Comparison of ENCODE assay signal across 8 cellular contexts in genomic region chr16:68083861-68084503, GRCh38. TPM values are rescaled to one million over a fixed set of nuclear protein-coding genes. Genes with fewer than 3 reads are reported as not detected.
DNase-seq lines count a peak whose midpoint lies in the region; ATAC-seq lines count a peak whose summit lies in the region.

No MANE protein-coding gene starts in this region.

- peak overlapping the region; percentile 76 for H3K4me3 Mint-ChIP-seq in activated CD8-positive, alpha-beta memory T cell treated with anti-CD3 and anti-CD28 coated beads, Interleukin-2, amount 10 ng/mL, durations not matched to agents 7 days and 5 days
- H3K4me3 Mint-ChIP-seq in activated CD4-positive, alpha-beta memory T cell treated with anti-CD3 and anti-CD28 coated beads for 36 hours, result peak overlapping the region; percentile 79

- CTCF ChIA-PET in activated CD8-positive, alpha-beta memory T cell treated with anti-CD3 and anti-CD28 coated beads, Interleukin-2, amount 10 ng/mL, durations not matched to agents 7 days and 5 days (lab: Charles Lee), result interaction anchor here (0.7 to 10.6 kb wide), 9 partner anchors 10 to 268 kb away, joined by 3 to 211 read pairs (median 4); no protein-coding TSS in a partner anchor
- CTCF ChIA-PET in activated CD4-positive, alpha-beta memory T cell treated with anti-CD3 and anti-CD28 coated beads for 36 hours (lab: Charles Lee), result interaction anchor here (1.3 to 3.6 kb wide), 9 partner anchors 9 to 268 kb away, joined by 5 to 19 read pairs (median 7); no protein-coding TSS in a partner anchor

- no peak for ATAC-seq in activated CD8-positive, alpha-beta memory T cell treated with anti-CD3 and anti-CD28 coated beads, Interleukin-2, amount 10 ng/mL, durations not matched to agents 7 days and 5 days
- ATAC-seq in right cardiac atrium (peak; percentile 0), GM21367 (IDR thresholded peaks at IDR 0.05; ENCODE audit: unreplicated experiment) (no peak), HG02759 (IDR thresholded peaks at IDR 0.05; ENCODE audit: unreplicated experiment) (no peak)

- H3K4me3 ChIP-seq in right cardiac atrium (ENCODE audit: low read length) (peak overlapping the region; percentile 49), skeletal muscle tissue (ENCODE audit: low read length in 3 of 3) (peak overlapping the region; percentile 73 to 95 (median 84))

- no peaks in the 10 kb centered on the region for H3K36me3 ChIP-seq in skeletal muscle tissue (ENCODE audit: control insufficient read depth in 3 of 3, insufficient read depth in 3 of 3, low read length in 3 of 3)

- H3K9me3 ChIP-seq in right cardiac atrium (ENCODE audit: control insufficient read depth, low read length), result no peaks in the 10 kb centered on the region
- H3K9me3 ChIP-seq in skeletal muscle tissue (ENCODE audit: control insufficient read depth in 3 of 3, low read length in 3 of 3), result no peaks in the 10 kb centered on the region

- H3K27ac ChIP-seq in right cardiac atrium (ENCODE audit: low read length) (peak overlapping the region; percentile 98), skeletal muscle tissue (ENCODE audit: low read depth, low read length) (peak overlapping the region; percentile 91)

- H3K27me3 ChIP-seq in right cardiac atrium (ENCODE audit: control insufficient read depth, insufficient read depth), result no peaks in the 10 kb centered on the region
- no peaks in the 10 kb centered on the region for H3K27me3 ChIP-seq in skeletal muscle tissue (ENCODE audit: control insufficient read depth in 3 of 3, insufficient read depth in 3 of 3, low read length in 3 of 3)

- no peaks in the 10 kb centered on the region for H3K9me3 Mint-ChIP-seq in activated CD8-positive, alpha-beta memory T cell treated with anti-CD3 and anti-CD28 coated beads, Interleukin-2, amount 10 ng/mL, durations not matched to agents 7 days and 5 days (ENCODE audit: low read depth)
- H3K9me3 Mint-ChIP-seq in activated CD4-positive, alpha-beta memory T cell treated with anti-CD3 and anti-CD28 coated beads for 36 hours, result no peaks in the 10 kb centered on the region

- DNase-seq in activated CD8-positive, alpha-beta memory T cell treated with anti-CD3 and anti-CD28 coated beads, Interleukin-2, amount 10 ng/mL, durations not matched to agents 7 days and 5 days, result no peak
- no peak for DNase-seq in activated CD8-positive, alpha-beta memory T cell treated with anti-CD3 and anti-CD28 coated beads, Interleukin-2, amount 50 U/mL, for 48 hours
- DNase-seq in activated CD4-positive, alpha-beta memory T cell treated with anti-CD3 and anti-CD28 coated beads for 36 hours, result no peak
- DNase-seq in right cardiac atrium, result no peak
- no peak for DNase-seq in activated CD4-positive, CD25-positive, alpha-beta regulatory T cell treated with anti-CD3 and anti-CD28 coated beads, Interleukin-2, amount 50 U/mL, for 72 hours

- POLR2A ChIA-PET in activated CD4-positive, alpha-beta memory T cell treated with anti-CD3 and anti-CD28 coated beads for 36 hours (lab: Charles Lee), result interaction anchor here (1.1 to 2.3 kb wide), 5 partner anchors 9 to 250 kb away, joined by 3 to 23 read pairs (median 10); partner anchors contain the start of gene SLC7A6

- H3K4me1 Mint-ChIP-seq in activated CD8-positive, alpha-beta memory T cell treated with anti-CD3 and anti-CD28 coated beads, Interleukin-2, amount 10 ng/mL, durations not matched to agents 7 days and 5 days, result peaks cover 63% of the 10 kb centered on the region
- H3K4me1 Mint-ChIP-seq in activated CD4-positive, alpha-beta memory T cell treated with anti-CD3 and anti-CD28 coated beads for 36 hours (ENCODE audit: low read depth), result peaks cover 64% of the 10 kb centered on the region

- H3K9ac ChIP-seq in skeletal muscle tissue (ENCODE audit: low read depth in 1 of 3, low read length in 3 of 3), result peak overlapping the region; percentile 74 to 97 (median 92)

- no peaks in the 10 kb centered on the region for H3K27me3 Mint-ChIP-seq in activated CD8-positive, alpha-beta memory T cell treated with anti-CD3 and anti-CD28 coated beads, Interleukin-2, amount 10 ng/mL, durations not matched to agents 7 days and 5 days
- no peaks in the 10 kb centered on the region for H3K27me3 Mint-ChIP-seq in activated CD4-positive, alpha-beta memory T cell treated with anti-CD3 and anti-CD28 coated beads for 36 hours

- H3K4me1 ChIP-seq in right cardiac atrium (ENCODE audit: control insufficient read depth, insufficient read depth, low read length) (peaks cover 17% of the 10 kb centered on the region), skeletal muscle tissue (ENCODE audit: control insufficient read depth in 3 of 3, insufficient read depth in 3 of 3, low read length in 3 of 3) (peaks cover 57 to 65% (median 60%) of the 10 kb centered on the region in 3 donors)

- H3K36me3 Mint-ChIP-seq in activated CD8-positive, alpha-beta memory T cell treated with anti-CD3 and anti-CD28 coated beads, Interleukin-2, amount 10 ng/mL, durations not matched to agents 7 days and 5 days, result peaks cover 18% of the 10 kb centered on the region
- H3K36me3 Mint-ChIP-seq in activated CD4-positive, alpha-beta memory T cell treated with anti-CD3 and anti-CD28 coated beads for 36 hours, result peaks cover 7% of the 10 kb centered on the region

- intact Hi-C loops in activated CD4-positive, alpha-beta memory T cell treated with anti-CD3 and anti-CD28 coated beads for 36 hours (cut with micrococcal nuclease), result loop anchor here (2.0 to 10.0 kb wide), 6 partner anchors 13 to 909 kb away; partner anchors contain the start of genes DPEP2, NOL3, PRMT7 and PSMB10
- intact Hi-C loops in right cardiac atrium (cut with DNase I), result no loop called here

- H3K27ac Mint-ChIP-seq in activated CD8-positive, alpha-beta memory T cell treated with anti-CD3 and anti-CD28 coated beads, Interleukin-2, amount 10 ng/mL, durations not matched to agents 7 days and 5 days, result peak overlapping the region; percentile 91
- peak overlapping the region; percentile 98 for H3K27ac Mint-ChIP-seq in activated CD4-positive, alpha-beta memory T cell treated with anti-CD3 and anti-CD28 coated beads for 36 hours

- 34% methylated on average over 21 of the region's 21 CpGs for WGBS in right cardiac atrium

RNA-seq across cellular contexts. Expression of gene NFATC3, which starts 1.2 kb away (rescaled TPM):
- 100 to 1,000 TPM; 176 to 183 TPM for total RNA-seq in activated CD8-positive, alpha-beta memory T cell treated with anti-CD3 and anti-CD28 coated beads, Interleukin-2, amount 10 ng/mL, durations not matched to agents 7 days and 5 days
- 10 to 100 TPM; 83.4 to 85.2 TPM for total RNA-seq in activated CD4-positive, alpha-beta memory T cell treated with anti-CD3 and anti-CD28 coated beads for 36 hours
- 10 to 100 TPM; 28.7 to 34.7 (median 33.6) TPM for total RNA-seq in right cardiac atrium
- polyA plus RNA-seq in right cardiac atrium, result 8.1 TPM
- total RNA-seq in skeletal muscle tissue, result 29.2 TPM

Comparison
In these comparisons a context has a peak if more than half of its experiments do, and no peak if none do; other contexts are left out.
1. ATAC-seq: peak in right cardiac atrium (2 of 2); none in activated CD8-positive, alpha-beta memory T cell treated with anti-CD3 and anti-CD28 coated beads, Interleukin-2, amount 10 ng/mL, durations not matched to agents 7 days and 5 days (single experiment), GM21367 (single experiment) and HG02759 (single experiment).